In genomic region chr21:39105341-39105765, GRCh38 we compare ENCODE assay signal across 14 cellular contexts.
A peak's percentile ranks its signal among the peaks of the same experiment; 100 is the strongest.
DNase-seq lines count a peak whose midpoint lies in the region; ATAC-seq, FAIRE-seq and TF ChIP-seq lines count a peak whose summit lies in the region.
"Had no signal": no experiment of that assay in that cellular context is flagged by ENCODE, and none has a peak within 500 bp of the region (broad histone marks: within the 10 kb centered on the region; RNA-seq: fewer than 3 reads in every experiment).

No MANE protein-coding gene starts in this region.

- TF ChIP-seq POLR2A in GM12892 (IDR thresholded peaks at IDR 0.05; ENCODE audit: low read depth, low read length), result no peak

- in situ Hi-C loops in mammary epithelial cell (cut with MboI; ENCODE audit: low sequenced_read_pairs in 2 of 2), result no loop called here

- FAIRE-seq in GM12892 (lab: Jason Lieb, UNC), result no peak

- intact Hi-C loops in left ventricle myocardium superior (cut with micrococcal nuclease), result no loop called here
- intact Hi-C loops in left ventricle myocardium inferior (cut with micrococcal nuclease), result no loop called here
- intact Hi-C loops in mammary epithelial cell (cut with micrococcal nuclease), result no loop called here
- intact Hi-C loops in naive thymus-derived CD4-positive, alpha-beta T cell (cut with micrococcal nuclease), result no loop called here

- H3K9me3 ChIP-seq in left ventricle myocardium inferior (replicated peaks) (no peaks in the 10 kb centered on the region), mammary epithelial cell (replicated peaks; ENCODE audit: insufficient read depth, low read length) (no peaks in the 10 kb centered on the region)
- no peaks in the 10 kb centered on the region for H3K9me3 ChIP-seq in naive thymus-derived CD4-positive, alpha-beta T cell (ENCODE audit: control insufficient read depth in 2 of 3, low read length in 3 of 3)
- H3K9me3 ChIP-seq: heart right ventricle had no signal

- no peaks in the 10 kb centered on the region for H3K27me3 ChIP-seq in left ventricle myocardium inferior (ENCODE audit: low read depth)
- H3K27me3 ChIP-seq in mammary epithelial cell (ENCODE audit: insufficient read depth, low read length), result no peaks in the 10 kb centered on the region
- no peaks in the 10 kb centered on the region for H3K27me3 ChIP-seq in naive thymus-derived CD4-positive, alpha-beta T cell (ENCODE audit: control insufficient read depth in 2 of 2, insufficient read depth in 2 of 2, low read length in 2 of 2)
- H3K27me3 ChIP-seq: heart right ventricle had no signal

- TF ChIP-seq CTCF in left ventricle myocardium inferior (IDR thresholded peaks at IDR 0.05; ENCODE audit: borderline replicate concordance), result no peak
- no peak for TF ChIP-seq CTCF in mammary epithelial cell (conservative IDR thresholded peaks at IDR 0.05 in 1 of 2, IDR thresholded peaks at IDR 0.05 in 1 of 2; ENCODE audit: extremely low read depth in 1 of 2, insufficient read depth in 1 of 2, low read depth in 1 of 2, low read length in 2 of 2)

- no TSS peak for BruUV-seq in mammary epithelial cell (replicated peaks; lab: Mats Ljungman, UMichigan)

- H3K36me3 Mint-ChIP-seq in naive thymus-derived CD4-positive, alpha-beta T cell, result no peaks in the 10 kb centered on the region
- H3K36me3 Mint-ChIP-seq: activated CD4-positive, alpha-beta memory T cell treated with anti-CD3 and anti-CD28 coated beads for 36 hours had no signal

- no peaks in the 10 kb centered on the region for H3K79me2 ChIP-seq in mammary epithelial cell (ENCODE audit: insufficient read depth, low read length)

- H3K4me1 ChIP-seq in left ventricle myocardium inferior (peaks cover 22% of the 10 kb centered on the region), mammary epithelial cell (ENCODE audit: insufficient read depth, low read length) (no peaks in the 10 kb centered on the region)
- no peaks in the 10 kb centered on the region for H3K4me1 ChIP-seq in naive thymus-derived CD4-positive, alpha-beta T cell (ENCODE audit: control insufficient read depth in 2 of 2, insufficient read depth in 2 of 2, low read length in 2 of 2)

- H3K4me1 Mint-ChIP-seq in naive thymus-derived CD4-positive, alpha-beta T cell, result peaks cover 0 to 7% (median 0%) of the 10 kb centered on the region in 7 donors

- CTCF ChIA-PET in mammary epithelial cell (lab: Charles Lee; ENCODE audit: low non-redundant PET), result no interaction called here
- CTCF ChIA-PET in naive thymus-derived CD4-positive, alpha-beta T cell (lab: Charles Lee), result no interaction called here

- dilution Hi-C loops in mammary epithelial cell (cut with HindIII; ENCODE audit: low sequenced_read_pairs), result loop anchor here (5.0 kb wide), 1 partner anchor 78 kb away; no protein-coding TSS in a partner anchor

- POLR2A ChIA-PET in naive thymus-derived CD4-positive, alpha-beta T cell (lab: Charles Lee), result no interaction called here

- H3K4me3 ChIP-seq in left ventricle myocardium inferior, result no peak overlapping the region
- no peak overlapping the region for H3K4me3 ChIP-seq in mammary epithelial cell (replicated peaks in 1 of 3; ENCODE audit: insufficient read depth in 1 of 3, low read depth in 2 of 3, low read length in 3 of 3)
- no peak overlapping the region for H3K4me3 ChIP-seq in naive thymus-derived CD4-positive, alpha-beta T cell (ENCODE audit: low read length)
- H3K4me3 ChIP-seq: heart right ventricle had no signal

- H3K27ac ChIP-seq in left ventricle myocardium inferior (replicated peaks) (no peak overlapping the region), mammary epithelial cell (ENCODE audit: insufficient read depth, low read depth, low read length) (no peak overlapping the region)
- no peak overlapping the region for H3K27ac ChIP-seq in naive thymus-derived CD4-positive, alpha-beta T cell (ENCODE audit: low read depth, low read length)

- WGBS in mammary epithelial cell (ENCODE audit: low coverage, missing lambda C conversion rate), result 19% methylated on average over 5 of the region's 5 CpGs

- no peak for DNase-seq in left ventricle myocardium superior
- DNase-seq in left ventricle myocardium inferior, result no peak
- DNase-seq in mammary epithelial cell, result no peak
- DNase-seq in naive thymus-derived CD4-positive, alpha-beta T cell, result no peak
- no peak for DNase-seq in central memory CD4-positive, alpha-beta T cell
- no peak for DNase-seq in GM12892 (ENCODE audit: insufficient read length)
- DNase-seq in SHP77 treated with DMSO at 0.1 percent for 48 hours (lab: John Stamatoyannopoulos, UW), result no peak
- DNase-seq: activated CD4-positive, alpha-beta memory T cell treated with anti-CD3 and anti-CD28 coated beads for 36 hours; activated effector memory CD4-positive, alpha-beta T cell treated with Interleukin-2 at 50 U/mL for 16 hours; heart right ventricle; PC-3; T-helper 2 cell had no signal

- no peak overlapping the region for H3K4me3 Mint-ChIP-seq in naive thymus-derived CD4-positive, alpha-beta T cell
- H3K4me3 Mint-ChIP-seq: activated CD4-positive, alpha-beta memory T cell treated with anti-CD3 and anti-CD28 coated beads for 36 hours; brain had no signal

- no peak overlapping the region for H3K4me2 ChIP-seq in mammary epithelial cell (ENCODE audit: insufficient read depth, low read depth, low read length)

- H3K27me3 Mint-ChIP-seq in naive thymus-derived CD4-positive, alpha-beta T cell, result peaks cover 0 to 40% (median 24%) of the 10 kb centered on the region in 5 donors

- H3K9ac ChIP-seq in mammary epithelial cell (ENCODE audit: insufficient read depth, low read length), result no peak overlapping the region

- no peaks in the 10 kb centered on the region for H4K20me1 ChIP-seq in mammary epithelial cell (ENCODE audit: insufficient read depth, low read length)

- ATAC-seq in left ventricle myocardium superior (peak; percentile 50), GM18858 (IDR thresholded peaks at IDR 0.05; ENCODE audit: unreplicated experiment) (no peak)
- peak; percentile 57 for ATAC-seq in naive thymus-derived CD4-positive, alpha-beta T cell
- ATAC-seq: PC-3 had no signal

- H3K9me3 Mint-ChIP-seq in naive thymus-derived CD4-positive, alpha-beta T cell, result no peaks in the 10 kb centered on the region
- H3K9me3 Mint-ChIP-seq: activated CD4-positive, alpha-beta memory T cell treated with anti-CD3 and anti-CD28 coated beads for 36 hours had no signal

- no peak overlapping the region for H3K27ac Mint-ChIP-seq in naive thymus-derived CD4-positive, alpha-beta T cell
- H3K27ac Mint-ChIP-seq: activated CD4-positive, alpha-beta memory T cell treated with anti-CD3 and anti-CD28 coated beads for 36 hours had no signal

- H3K36me3 ChIP-seq in left ventricle myocardium inferior (no peaks in the 10 kb centered on the region), mammary epithelial cell (ENCODE audit: insufficient read depth, low read length) (no peaks in the 10 kb centered on the region)
- H3K36me3 ChIP-seq in naive thymus-derived CD4-positive, alpha-beta T cell (ENCODE audit: control insufficient read depth in 2 of 3, insufficient read depth in 3 of 3, low read length in 3 of 3), result no peaks in the 10 kb centered on the region
- H3K36me3 ChIP-seq: heart right ventricle had no signal

- peak overlapping the region; percentile 14 for H2AFZ ChIP-seq in mammary epithelial cell (ENCODE audit: low read depth, low read length)
